In genomic region chr22:39994566-39995345, GRCh38 we compare ENCODE assay signal across 8 cellular contexts. TPM values are rescaled to one million over a fixed set of nuclear protein-coding genes. Genes with fewer than 3 reads are reported as not detected.
DNase-seq lines count a peak whose midpoint lies in the region; ATAC-seq and TF ChIP-seq lines count a peak whose summit lies in the region.

TSS of gene FAM83F (plus strand) at chr22:39994954. CDS start at chr22:39995043, 89 bp downstream.

- ATAC-seq in esophagus mucosa (peak; percentile 79), GM18873 (IDR thresholded peaks at IDR 0.05; ENCODE audit: low FRiP score, unreplicated experiment) (no peak)

- peaks cover 21% of the 10 kb centered on the region for H3K27me3 ChIP-seq in HUES48 (ENCODE audit: control insufficient read depth, insufficient read depth, low read length)

- peak within 1 kb of the TSS; percentile 41; the same call in 1 of the 2 replicates for H3K9ac ChIP-seq in HUES48 (ENCODE audit: low read depth, low read length)

- DNase-seq in activated CD4-positive, alpha-beta T cell treated with anti-CD3 and anti-CD28 coated beads, Interleukin-2, amount 50 U/mL, for 1 hour, result peak; percentile 24
- DNase-seq in retinal pigment epithelial cell (ENCODE audit: low read depth) (no peak), NOMO-1 treated with DMSO at 0.1 percent for 48 hours (lab: John Stamatoyannopoulos, UW; ENCODE audit: unreplicated experiment) (no peak), NCI-H187 treated with DMSO at 0.1 percent for 48 hours (lab: John Stamatoyannopoulos, UW) (no peak), SK-N-DZ (ENCODE audit: low spot score) (no peak)

- peak within 1 kb of the TSS; percentile 32 for H3K27ac ChIP-seq in HUES48 (ENCODE audit: low read depth, low read length)

- no peak for TF ChIP-seq CTCF in retinal pigment epithelial cell (conservative IDR thresholded peaks at IDR 0.05; ENCODE audit: low read depth, low read length)

- H3K4me3 ChIP-seq in HUES48 (ENCODE audit: low read depth, low read length), result peak within 1 kb of the TSS; percentile 70
- H3K4me3 ChIP-seq in retinal pigment epithelial cell (ENCODE audit: low read length), result peak within 1 kb of the TSS; percentile 3

- H3K9me3 ChIP-seq in HUES48 (ENCODE audit: control insufficient read depth, insufficient read depth, low read length), result no peaks in the 10 kb centered on the region

- peaks cover 7% of the 10 kb centered on the region for H3K36me3 ChIP-seq in HUES48 (ENCODE audit: control insufficient read depth, insufficient read depth, low read length)

- peaks cover 43% of the 10 kb centered on the region for H3K4me1 ChIP-seq in HUES48 (ENCODE audit: control insufficient read depth, insufficient read depth, low read length)

RNA-seq across cellular contexts. Expression of gene FAM83F, which starts in this region (rescaled TPM):
- 50.7 TPM for total RNA-seq in esophagus mucosa
- not detected in 2 replicates for polyA plus RNA-seq in SK-N-DZ (2014; cell fraction: cytosol; rRNA removed)
- polyA plus RNA-seq in SK-N-DZ (2014; cell fraction: nucleus; rRNA removed), result 0.01 TPM in 1 of 2 replicates, not detected in the other
